Comparison of ENCODE assay signal across 20 cellular contexts in the genomic region with DNA sequence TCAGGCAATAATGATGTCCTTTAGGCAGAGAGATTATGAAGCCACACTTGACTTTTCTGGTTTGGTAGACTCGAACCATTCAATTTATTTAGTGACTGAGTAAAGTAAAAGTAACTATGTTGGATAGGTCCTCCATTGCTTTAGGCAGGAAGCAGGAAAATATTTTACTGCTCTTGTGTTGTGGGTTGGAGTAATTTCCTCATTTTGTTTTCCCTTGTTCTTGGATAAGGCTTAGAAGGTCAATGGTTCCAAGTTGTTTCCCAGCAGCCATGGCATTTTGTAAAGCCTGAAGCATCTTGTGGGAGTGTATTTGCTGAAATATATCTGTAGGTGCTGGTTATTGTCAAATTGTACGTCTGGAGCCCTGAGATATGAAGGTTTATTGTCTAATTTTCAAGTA.
DNase-seq lines count a peak whose midpoint lies in the region; ATAC-seq, FAIRE-seq and TF ChIP-seq lines count a peak whose summit lies in the region.
"Had no signal": no experiment of that assay in that cellular context is flagged by ENCODE, and none has a peak within 500 bp of the region (broad histone marks: within the 10 kb centered on the region; RNA-seq: fewer than 3 reads in every experiment).

No MANE protein-coding gene starts in this region.

- CTCF ChIA-PET in HEK293 (lab: Yijun Ruan, JAX) (no interaction called here), HEK293T (lab: Yijun Ruan, JAX) (no interaction called here)

- intact Hi-C loops in ovary (cut with DNase I) = no loop called here
- intact Hi-C loops in psoas muscle (cut with DNase I) = loop anchor here in 1 of 2 donors (2.0 kb wide), 1 partner anchor 61 kb away; no protein-coding TSS in a partner anchor

- no peaks in the 10 kb centered on the region for H3K27me3 Mint-ChIP-seq in nephron (ENCODE audit: low read depth)

- peak; percentile 97 for FAIRE-seq in endometrium (lab: Jason Lieb, UNC)
- FAIRE-seq: G401.6 had no signal

- H3K4me3 Mint-ChIP-seq in nephron = no peak overlapping the region
- H3K4me3 Mint-ChIP-seq: CD14-positive monocyte had no signal

- H3K4me3 ChIP-seq in HEK293 (ENCODE audit: low read depth, low read length) = no peak overlapping the region
- H3K4me3 ChIP-seq in ovary = no peak overlapping the region
- no peak overlapping the region for H3K4me3 ChIP-seq in psoas muscle
- H3K4me3 ChIP-seq: PC-9 had no signal

- no peaks in the 10 kb centered on the region for H3K36me3 Mint-ChIP-seq in nephron (ENCODE audit: low read depth)
- H3K36me3 Mint-ChIP-seq: CD14-positive monocyte had no signal

- no peak for TF ChIP-seq POLR2A in ovary (IDR thresholded peaks at IDR 0.05)

- TF ChIP-seq CTCF in HEK293 (tag by site-specific recombination; IDR thresholded peaks at IDR 0.05) = no peak
- TF ChIP-seq CTCF in nephron (IDR thresholded peaks at IDR 0.05; ENCODE audit: unreplicated experiment in 3 of 3) = no peak
- TF ChIP-seq CTCF in ovary (IDR thresholded peaks at IDR 0.05) = no peak
- no peak for TF ChIP-seq CTCF in psoas muscle (IDR thresholded peaks at IDR 0.05)

- H3K9me3 Mint-ChIP-seq in nephron = peaks cover under 1% of the 10 kb centered on the region

- H3K27me3 ChIP-seq in ovary (no peaks in the 10 kb centered on the region), psoas muscle (ENCODE audit: insufficient read depth in 3 of 3, low read length in 2 of 3) (no peaks in the 10 kb centered on the region)

- TF ChIP-seq EP300 in ovary (IDR thresholded peaks at IDR 0.05) = no peak

- H3K27ac ChIP-seq in HEK293 (ENCODE audit: extremely low read depth, low read depth, low read length) (no peak overlapping the region), ovary (peak overlapping the region in 1 of 2 donors; percentile 51), psoas muscle (no peak overlapping the region)
- H3K27ac ChIP-seq: HL-60, PC-9, RWPE1 had no signal

- WGBS in ovary, 3 donors = 20 to 25% (median 23%) methylated on average over 2 of the region's 2 CpGs
- WGBS in psoas muscle, 3 donors = 66 to 80% (median 77%) methylated on average over 2 of the region's 2 CpGs

- DNase-seq in EH (ENCODE audit: low read depth) = peak; percentile 19
- no peak for DNase-seq in ovary
- DNase-seq in HEK293T (ENCODE audit: extremely low spot score) = no peak
- DNase-seq in psoas muscle = no peak
- DNase-seq: ACHN, DMS79 treated with DMSO at 0.1 percent for 48 hours, H7, Karpas-422, NCI-H1417 treated with DMSO at 0.1 percent for 48 hours, NCI-H1930, NCI-H345, NCI-H524 treated with DMSO at 0.1 percent for 48 hours, PC-9 had no signal

- POLR2A ChIA-PET in HEK293 (lab: Yijun Ruan, JAX) = no interaction called here
- POLR2A ChIA-PET in HEK293T (lab: Yijun Ruan, JAX) = interaction anchor here (1.1 kb wide), 1 partner anchor 15 kb away, joined by 3 read pairs; no protein-coding TSS in a partner anchor

- H3K4me1 ChIP-seq in HEK293 (ENCODE audit: control insufficient read depth, insufficient read depth, low read length) = no peaks in the 10 kb centered on the region
- peaks cover 6% of the 10 kb centered on the region for H3K4me1 ChIP-seq in ovary (ENCODE audit: insufficient read depth)
- peaks cover 31% of the 10 kb centered on the region for H3K4me1 ChIP-seq in psoas muscle

- H3K36me3 ChIP-seq in HEK293 (ENCODE audit: control insufficient read depth in 2 of 2, insufficient read depth in 1 of 2, low read length in 2 of 2) = no peaks in the 10 kb centered on the region
- no peaks in the 10 kb centered on the region for H3K36me3 ChIP-seq in ovary
- H3K36me3 ChIP-seq in psoas muscle (ENCODE audit: insufficient read depth in 1 of 2, low read depth in 1 of 2) = no peaks in the 10 kb centered on the region

- ATAC-seq in psoas muscle = no peak

- H3K9me3 ChIP-seq in HEK293 (ENCODE audit: control insufficient read depth, insufficient read depth, low read depth, low read length) = no peaks in the 10 kb centered on the region
- no peaks in the 10 kb centered on the region for H3K9me3 ChIP-seq in ovary
- H3K9me3 ChIP-seq in psoas muscle = no peaks in the 10 kb centered on the region

- H3K4me1 Mint-ChIP-seq in nephron = peaks cover 59% of the 10 kb centered on the region

- peak overlapping the region; percentile 53 to 89 (median 86) for H3K27ac Mint-ChIP-seq in nephron
- H3K27ac Mint-ChIP-seq: CD14-positive monocyte had no signal

TF ChIP-seq in HEK293, 187 proteins besides CTCF, POLR2A, EP300 and RAD21:
- TF ChIP-seq ZBTB17 (tag by site-specific recombination; IDR thresholded peaks at IDR 0.05) (peak; percentile 70), ZNF548 (tag by site-specific recombination; IDR thresholded peaks at IDR 0.05) (no peak), ZNF501 (tag by site-specific recombination; IDR thresholded peaks at IDR 0.05) (no peak), REPIN1 (tag by site-specific recombination; IDR thresholded peaks at IDR 0.05; ENCODE audit: low read depth) (no peak), ZNF394 (tag by site-specific recombination; IDR thresholded peaks at IDR 0.05; ENCODE audit: borderline replicate concordance) (no peak), EGR2 (tag by site-specific recombination; IDR thresholded peaks at IDR 0.05; ENCODE audit: low read depth) (no peak)
- TF ChIP-seq, protein P1, sequence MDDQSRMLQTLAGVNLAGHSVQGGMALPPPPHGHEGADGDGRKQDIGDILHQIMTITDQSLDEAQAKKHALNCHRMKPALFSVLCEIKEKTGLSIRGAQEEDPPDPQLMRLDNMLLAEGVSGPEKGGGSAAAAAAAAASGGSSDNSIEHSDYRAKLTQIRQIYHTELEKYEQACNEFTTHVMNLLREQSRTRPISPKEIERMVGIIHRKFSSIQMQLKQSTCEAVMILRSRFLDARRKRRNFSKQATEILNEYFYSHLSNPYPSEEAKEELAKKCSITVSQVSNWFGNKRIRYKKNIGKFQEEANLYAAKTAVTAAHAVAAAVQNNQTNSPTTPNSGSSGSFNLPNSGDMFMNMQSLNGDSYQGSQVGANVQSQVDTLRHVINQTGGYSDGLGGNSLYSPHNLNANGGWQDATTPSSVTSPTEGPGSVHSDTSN (CRISPR knock-in tag; IDR thresholded peaks at IDR 0.05) = no peak

TF ChIP-seq in HEK293T, 16 proteins besides CTCF, POLR2A, EP300 and RAD21:
- no peak for TF ChIP-seq FOXA1 (IDR thresholded peaks at IDR 0.05)
TF ChIP-seq in HEK293T: peak in this region for 0.
